9 cellular contexts compared by ENCODE assay signal in genomic region chr12:51393676-51394545, GRCh38. TPM values are rescaled to one million over a fixed set of nuclear protein-coding genes. Genes with fewer than 3 reads are reported as not detected.
DNase-seq lines count a peak whose midpoint lies in the region; ATAC-seq and TF ChIP-seq lines count a peak whose summit lies in the region.
"Had no signal": no experiment of that assay in that cellular context is flagged by ENCODE, and none has a peak within 500 bp of the region (broad histone marks: within the 10 kb centered on the region; RNA-seq: fewer than 3 reads in every experiment).

No MANE protein-coding gene starts in this region.

- no peaks in the 10 kb centered on the region for H4K20me1 ChIP-seq in SK-N-SH (ENCODE audit: insufficient read depth)

- H2AFZ ChIP-seq in SK-N-SH (ENCODE audit: low read depth), result peak overlapping the region; percentile 69; the same call in 1 of the 2 replicates

- no peak overlapping the region for H3K4me2 ChIP-seq in SK-N-SH

- TF ChIP-seq CTCF in Caco-2 (IDR thresholded peaks at IDR 0.05; ENCODE audit: insufficient read depth in 1 of 2, low read depth in 1 of 2, low read length in 1 of 2, severe bottlenecking in 1 of 2, unreplicated experiment in 1 of 2) (no peak), SK-N-SH (IDR thresholded peaks at IDR 0.05) (no peak)

- H3K9me2 ChIP-seq in SK-N-SH, result no peaks in the 10 kb centered on the region

- H3K9me3 ChIP-seq in Caco-2 (no peaks in the 10 kb centered on the region), SK-N-SH (no peaks in the 10 kb centered on the region)
- H3K9me3 ChIP-seq in naive thymus-derived CD4-positive, alpha-beta T cell (ENCODE audit: control insufficient read depth in 2 of 3, low read length in 3 of 3), result no peaks in the 10 kb centered on the region

- no peak for TF ChIP-seq EP300 in SK-N-SH (IDR thresholded peaks at IDR 0.05; ENCODE audit: borderline replicate concordance in 1 of 2, low read depth in 1 of 2, low read length in 1 of 2)

- peak; percentile 63 for ATAC-seq in naive thymus-derived CD4-positive, alpha-beta T cell
- ATAC-seq in HG02759 (IDR thresholded peaks at IDR 0.05; ENCODE audit: unreplicated experiment) (no peak), GM18873 (IDR thresholded peaks at IDR 0.05; ENCODE audit: low FRiP score, unreplicated experiment) (no peak)
- ATAC-seq: HCT116 had no signal

- no peak for TF ChIP-seq RAD21 in SK-N-SH (IDR thresholded peaks at IDR 0.05; ENCODE audit: low read length)

- BruUV-seq in Caco-2 (replicated peaks; lab: Mats Ljungman, UMichigan), result no TSS peak

- intact Hi-C loops in Caco-2 (cut with micrococcal nuclease; ENCODE audit: unreplicated experiment), result no loop called here
- intact Hi-C loops in naive thymus-derived CD4-positive, alpha-beta T cell (cut with micrococcal nuclease), result loop anchor here (2.0 to 10.0 kb wide), 3 partner anchors 31 to 661 kb away; partner anchors contain the start of genes BIN2 (in 1 of the 2), NR4A1 (in 1 of the 2) and SLC4A8 (in 1 of the 2)

- H3K27me3 ChIP-seq in Caco-2 (replicated peaks; ENCODE audit: control insufficient read depth, insufficient read depth, low read length), result no peaks in the 10 kb centered on the region
- no peaks in the 10 kb centered on the region for H3K27me3 ChIP-seq in SK-N-SH (ENCODE audit: insufficient read depth)
- H3K27me3 ChIP-seq in naive thymus-derived CD4-positive, alpha-beta T cell (ENCODE audit: control insufficient read depth in 2 of 2, insufficient read depth in 2 of 2, low read length in 2 of 2), result no peaks in the 10 kb centered on the region

- no peaks in the 10 kb centered on the region for H3K36me3 ChIP-seq in Caco-2 (ENCODE audit: control insufficient read depth, insufficient read depth, low read length)
- H3K36me3 ChIP-seq in SK-N-SH (replicated peaks in 1 of 2; ENCODE audit: control insufficient read depth in 1 of 2, insufficient read depth in 2 of 2, low read length in 1 of 2), result no peaks in the 10 kb centered on the region
- no peaks in the 10 kb centered on the region for H3K36me3 ChIP-seq in naive thymus-derived CD4-positive, alpha-beta T cell (ENCODE audit: control insufficient read depth in 2 of 3, insufficient read depth in 3 of 3, low read length in 3 of 3)

- no peak for DNase-seq in Caco-2
- no peak for DNase-seq in SK-N-SH
- peak; percentile 82 for DNase-seq in amniotic epithelial cell (ENCODE audit: low read depth)
- peak in 5 of 9 donors; percentile 23 to 41 (median 37) for DNase-seq in naive thymus-derived CD4-positive, alpha-beta T cell
- DNase-seq in cerebellar nuclear complex (lab: John Stamatoyannopoulos, UW), result no peak
- no peak for DNase-seq in NCI-H1048 (lab: John Stamatoyannopoulos, UW)

- H3K79me2 ChIP-seq in SK-N-SH (ENCODE audit: insufficient read depth), result no peaks in the 10 kb centered on the region

- peaks cover 50% of the 10 kb centered on the region for H3K4me1 Mint-ChIP-seq in Caco-2 (ENCODE audit: low read depth, unreplicated experiment)
- H3K4me1 Mint-ChIP-seq in naive thymus-derived CD4-positive, alpha-beta T cell, result peaks cover 50 to 68% (median 62%) of the 10 kb centered on the region in 7 donors

- no peaks in the 10 kb centered on the region for H3K9me3 Mint-ChIP-seq in Caco-2 (ENCODE audit: unreplicated experiment)
- H3K9me3 Mint-ChIP-seq in naive thymus-derived CD4-positive, alpha-beta T cell, result no peaks in the 10 kb centered on the region

- H3K27me3 Mint-ChIP-seq in Caco-2 (ENCODE audit: insufficient read depth, unreplicated experiment), result no peaks in the 10 kb centered on the region
- peaks cover 0 to 17% (median 0%) of the 10 kb centered on the region in 5 donors for H3K27me3 Mint-ChIP-seq in naive thymus-derived CD4-positive, alpha-beta T cell

- H3K27ac Mint-ChIP-seq in Caco-2 (ENCODE audit: unreplicated experiment), result peak overlapping the region; percentile 99
- peak overlapping the region; percentile 82 to 97 (median 91) for H3K27ac Mint-ChIP-seq in naive thymus-derived CD4-positive, alpha-beta T cell

- H3K27ac ChIP-seq in SK-N-SH (ENCODE audit: low read depth in 2 of 2, low read length in 1 of 2), result peak overlapping the region in 1 of 2 experiments; percentile 31; a peak in 2 of 4 replicates
- peak overlapping the region; percentile 83 for H3K27ac ChIP-seq in naive thymus-derived CD4-positive, alpha-beta T cell (ENCODE audit: low read depth, low read length)

- POLR2A ChIA-PET in Caco-2 (lab: Charles Lee), result interaction anchor here (0.5 kb wide), 1 partner anchor 455 kb away, joined by 3 read pairs; no protein-coding TSS in a partner anchor
- POLR2A ChIA-PET in SK-N-SH (lab: Yijun Ruan, JAX), result no interaction called here
- POLR2A ChIA-PET in naive thymus-derived CD4-positive, alpha-beta T cell (lab: Charles Lee), result interaction anchor here (0.6 to 2.2 kb wide), 5 partner anchors 10 to 176 kb away, joined by 3 to 9 read pairs (median 3); partner anchors contain the start of gene POU6F1

- H3K4me1 ChIP-seq in Caco-2, result peaks cover 65% of the 10 kb centered on the region
- H3K4me1 ChIP-seq in SK-N-SH (ENCODE audit: control insufficient read depth in 1 of 2, insufficient read depth in 2 of 2, low read depth in 1 of 2, low read length in 1 of 2), result peaks cover 4 to 36% of the 10 kb centered on the region in 2 experiments; a peak in 2 of 4 replicates
- H3K4me1 ChIP-seq in naive thymus-derived CD4-positive, alpha-beta T cell (ENCODE audit: control insufficient read depth in 2 of 2, insufficient read depth in 2 of 2, low read length in 2 of 2), result peaks cover 50 to 61% of the 10 kb centered on the region in 2 donors

- H3K4me3 ChIP-seq in Caco-2 (ENCODE audit: low read depth, low read length) (no peak overlapping the region; the same call in 1 of the 2 replicates), SK-N-SH (ENCODE audit: low read depth in 2 of 2, low read length in 1 of 2) (no peak overlapping the region)
- peak overlapping the region; percentile 21 for H3K4me3 ChIP-seq in naive thymus-derived CD4-positive, alpha-beta T cell (ENCODE audit: low read length)

- H3K4me3 Mint-ChIP-seq in Caco-2 (ENCODE audit: unreplicated experiment), result peak overlapping the region; percentile 83
- H3K4me3 Mint-ChIP-seq in naive thymus-derived CD4-positive, alpha-beta T cell, result peak overlapping the region; percentile 77 to 96 (median 88)

- CTCF ChIA-PET in Caco-2 (lab: Charles Lee), result interaction anchor here (0.6 kb wide), 1 partner anchor 118 kb away, joined by 4 read pairs; no protein-coding TSS in a partner anchor
- CTCF ChIA-PET in SK-N-SH (lab: Yijun Ruan, JAX), result no interaction called here
- CTCF ChIA-PET in naive thymus-derived CD4-positive, alpha-beta T cell (lab: Charles Lee), result interaction anchor here (0.5 to 1.8 kb wide), 5 partner anchors 20 to 612 kb away, joined by 3 to 6 read pairs (median 4); no protein-coding TSS in a partner anchor

- H3F3A ChIP-seq in SK-N-SH (replicated peaks; ENCODE audit: insufficient read depth), result peaks cover 23% of the 10 kb centered on the region

- WGBS in SK-N-SH (ENCODE audit: low lambda C conversion rate), result 75% methylated on average over 13 of the region's 14 CpGs

- no peak overlapping the region for H3K9ac ChIP-seq in SK-N-SH

- H3K36me3 Mint-ChIP-seq in Caco-2 (ENCODE audit: insufficient read depth, unreplicated experiment), result peaks cover 45% of the 10 kb centered on the region
- H3K36me3 Mint-ChIP-seq in naive thymus-derived CD4-positive, alpha-beta T cell, result peaks cover 0 to 4% (median 0%) of the 10 kb centered on the region in 5 donors

TF ChIP-seq in SK-N-SH, 30 proteins besides CTCF, POLR2A, EP300 and RAD21:
- no peak for TF ChIP-seq IRF3 (IDR thresholded peaks at IDR 0.05; ENCODE audit: low read depth, low read length)
- TF ChIP-seq FOSL2 (IDR thresholded peaks at IDR 0.05; ENCODE audit: borderline replicate concordance, low read depth), result 0 out of 2 replicates have a peak, but pooled peaks have one; percentile 6

RNA-seq across cellular contexts. Expression of gene GALNT6, which starts 2.7 kb away (rescaled TPM):
- total RNA-seq in Caco-2 (2022), result 170 and 190 TPM in 2 replicates
- polyA plus RNA-seq in SK-N-SH (2012; rRNA removed), result 0.47 and 0.74 TPM in 2 replicates
- 0.39 and 0.72 TPM in 2 replicates for polyA plus RNA-seq in SK-N-SH (2012; cell fraction: cytosol; rRNA removed)
- polyA plus RNA-seq in SK-N-SH (2012; cell fraction: nucleus; rRNA removed), result 0.19 and 0.51 TPM in 2 replicates
- 10 to 100 TPM in 3 of 5 experiments, 1 to 10 TPM in 2; 2.5 to 19.5 (median 13.4) TPM for total RNA-seq in naive thymus-derived CD4-positive, alpha-beta T cell
- polyA plus RNA-seq in naive thymus-derived CD4-positive, alpha-beta T cell, result 10 to 100 TPM in 1 of 2 donors, 1 to 10 TPM in 1; 6.2 to 14.0 TPM

RNA-seq across cellular contexts. Expression of gene SLC4A8, which starts 30.7 kb away (rescaled TPM):
- 62.7 and 67.0 TPM in 2 replicates for total RNA-seq in Caco-2 (2022)
- polyA plus RNA-seq in SK-N-SH (2012; rRNA removed), result 3.6 and 5.2 TPM in 2 replicates
- 3.9 TPM in 2 replicates for polyA plus RNA-seq in SK-N-SH (2012; cell fraction: cytosol; rRNA removed)
- 4.2 and 4.9 TPM in 2 replicates for polyA plus RNA-seq in SK-N-SH (2012; cell fraction: nucleus; rRNA removed)
- total RNA-seq in naive thymus-derived CD4-positive, alpha-beta T cell, result 1 to 10 TPM in 4 of 5 experiments, under 1 TPM in 1; 0.97 to 8.4 (median 3.4) TPM
- under 1 TPM; 0.13 to 0.34 TPM for polyA plus RNA-seq in naive thymus-derived CD4-positive, alpha-beta T cell

RNA-seq across cellular contexts. Expression of gene CELA1, which starts 47.4 kb away (rescaled TPM):
- total RNA-seq in Caco-2 (2022), result not detected in 2 replicates
- 0.05 TPM in 1 of 2 replicates, not detected in the other for polyA plus RNA-seq in SK-N-SH (2012; rRNA removed)
- 0.03 and 0.04 TPM in 2 replicates for polyA plus RNA-seq in SK-N-SH (2012; cell fraction: cytosol; rRNA removed)
- polyA plus RNA-seq in SK-N-SH (2012; cell fraction: nucleus; rRNA removed), result not detected in 2 replicates
- total RNA-seq in naive thymus-derived CD4-positive, alpha-beta T cell, result 1 to 10 TPM in 4 of 5 experiments, not detected in 1; 1.1 to 2.1 (median 1.4) TPM
- 1 to 10 TPM; 3.8 to 9.2 TPM for polyA plus RNA-seq in naive thymus-derived CD4-positive, alpha-beta T cell

Comparison
In these comparisons a context has a peak if more than half of its experiments do, and no peak if none do; other contexts are left out.
1. DNase-seq: peak in amniotic epithelial cell (single experiment) and naive thymus-derived CD4-positive, alpha-beta T cell (5 of 9); none in Caco-2 (0 of 2), SK-N-SH (single experiment), cerebellar nuclear complex (0 of 2) and NCI-H1048 (single experiment).